ENCODE assay signal across 13 cellular contexts in the genomic region with DNA sequence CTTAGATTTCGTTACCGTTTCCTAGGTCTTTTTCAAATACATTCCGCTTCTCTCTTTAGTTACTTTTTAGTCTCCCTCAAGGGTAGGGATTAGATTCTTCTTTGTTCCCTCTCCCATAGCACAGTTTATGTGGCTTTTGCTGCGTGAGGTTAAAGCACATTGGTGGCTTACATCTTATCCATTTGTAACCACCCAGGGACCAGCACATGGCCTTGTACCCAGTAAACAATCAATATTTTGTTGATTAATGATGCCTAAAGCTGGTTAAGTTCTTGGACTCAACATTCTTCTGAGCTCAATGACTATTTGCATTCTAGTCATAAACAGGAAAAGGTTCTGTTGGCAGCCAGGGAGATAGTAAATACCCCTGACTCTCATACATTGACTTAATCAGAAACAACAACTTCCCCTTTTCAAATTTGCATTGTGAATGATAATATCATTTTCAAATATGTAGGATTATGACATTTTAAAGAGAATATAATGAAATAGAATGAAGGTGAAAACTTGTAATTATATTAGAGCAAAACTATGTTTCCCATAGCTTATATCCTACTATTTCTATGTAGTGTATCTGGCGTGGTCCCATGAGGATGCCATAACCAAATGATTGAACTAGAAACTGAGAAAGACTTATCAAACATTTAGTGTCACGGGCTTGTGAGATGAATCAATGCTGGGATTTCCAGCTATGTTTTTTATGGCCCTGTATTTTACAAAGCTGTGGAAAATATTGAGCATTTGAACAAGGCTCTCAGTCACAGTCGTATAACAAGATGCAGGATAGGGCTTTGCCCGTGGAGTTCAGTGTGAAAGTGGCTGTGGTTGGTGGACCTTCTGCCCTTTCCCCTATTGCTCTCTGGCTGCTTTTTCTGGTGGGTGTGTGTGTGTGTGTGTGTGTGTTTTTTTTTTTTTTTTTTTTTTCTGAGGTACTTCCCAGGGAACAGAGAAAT.
A peak's percentile ranks its signal among the peaks of the same experiment; 100 is the strongest.
DNase-seq lines count a peak whose midpoint lies in the region; ATAC-seq, FAIRE-seq and TF ChIP-seq lines count a peak whose summit lies in the region.
"Had no signal": no experiment of that assay in that cellular context is flagged by ENCODE, and none has a peak within 500 bp of the region (broad histone marks: within the 10 kb centered on the region; RNA-seq: fewer than 3 reads in every experiment).

No MANE protein-coding gene starts in this region.

- no peaks in the 10 kb centered on the region for H3K27me3 ChIP-seq in left lung
- H3K27me3 ChIP-seq in breast epithelium: no peaks in the 10 kb centered on the region
- H3K27me3 ChIP-seq: transverse colon had no signal

- no peak overlapping the region for H3K27ac Mint-ChIP-seq in T-helper 2 cell treated with Interferon-gamma antibody and Interleukin-4, amounts not matched to agents 5 μg/mL and 100 μg/mL, for 36 hours
- H3K27ac Mint-ChIP-seq: CD8-positive, alpha-beta T cell had no signal

- TF ChIP-seq CTCF in GM10266 (IDR thresholded peaks at IDR 0.05; ENCODE audit: control insufficient read depth, insufficient read depth, low read depth, missing control alignments) (no peak), left lung (IDR thresholded peaks at IDR 0.05) (no peak), breast epithelium (IDR thresholded peaks at IDR 0.05) (no peak)

- no peaks in the 10 kb centered on the region for H3K36me3 Mint-ChIP-seq in T-helper 2 cell treated with Interferon-gamma antibody and Interleukin-4, amounts not matched to agents 5 μg/mL and 100 μg/mL, for 36 hours (ENCODE audit: low read depth)
- H3K36me3 Mint-ChIP-seq: CD8-positive, alpha-beta T cell had no signal

- H3K36me3 ChIP-seq in left lung (no peaks in the 10 kb centered on the region), breast epithelium (no peaks in the 10 kb centered on the region)
- H3K36me3 ChIP-seq: transverse colon had no signal

- H3K27me3 Mint-ChIP-seq in T-helper 2 cell treated with Interferon-gamma antibody and Interleukin-4, amounts not matched to agents 5 μg/mL and 100 μg/mL, for 36 hours (ENCODE audit: low read depth): peaks cover 14% of the 10 kb centered on the region

- no peak for TF ChIP-seq POLR2A in breast epithelium (IDR thresholded peaks at IDR 0.05)

- H3K9me3 ChIP-seq in left lung: no peaks in the 10 kb centered on the region
- peaks cover 0 to 8% of the 10 kb centered on the region in 2 donors for H3K9me3 ChIP-seq in breast epithelium

- H3K9me3 Mint-ChIP-seq in T-helper 2 cell treated with Interferon-gamma antibody and Interleukin-4, amounts not matched to agents 5 μg/mL and 100 μg/mL, for 36 hours: peaks cover 4% of the 10 kb centered on the region

- intact Hi-C loops in left lung (cut with DNase I): no loop called here
- intact Hi-C loops in breast epithelium (cut with DNase I; ENCODE audit: low total_unique reads): no loop called here

- no peak overlapping the region for H3K4me3 Mint-ChIP-seq in T-helper 2 cell treated with Interferon-gamma antibody and Interleukin-4, amounts not matched to agents 5 μg/mL and 100 μg/mL, for 36 hours
- H3K4me3 Mint-ChIP-seq: CD8-positive, alpha-beta T cell had no signal

- peak; percentile 96 for FAIRE-seq in GM19239 (lab: Jason Lieb, UNC)

- H3K4me3 ChIP-seq in left lung (no peak overlapping the region), breast epithelium (no peak overlapping the region)
- H3K4me3 ChIP-seq: transverse colon had no signal

- peaks cover 9% of the 10 kb centered on the region for H3K4me1 Mint-ChIP-seq in T-helper 2 cell treated with Interferon-gamma antibody and Interleukin-4, amounts not matched to agents 5 μg/mL and 100 μg/mL, for 36 hours (ENCODE audit: low read depth)

- ATAC-seq in HG02885 (IDR thresholded peaks at IDR 0.05; ENCODE audit: poor library complexity, unreplicated experiment): peak; percentile 82
- ATAC-seq in left lung: no peak
- ATAC-seq: CD8-positive, alpha-beta T cell; right cardiac atrium had no signal

- H3K27ac ChIP-seq in left lung (no peak overlapping the region), breast epithelium (no peak overlapping the region)
- H3K27ac ChIP-seq: transverse colon, VCaP had no signal

- DNase-seq in GM10266 (ENCODE audit: extremely low spot score): peak; percentile 38
- DNase-seq in GM19239 (ENCODE audit: insufficient read length, low spot score): peak; percentile 22
- peak; percentile 81 for DNase-seq in T-helper 2 cell treated with Interferon-gamma antibody and Interleukin-4, amounts not matched to agents 5 μg/mL and 100 μg/mL, for 36 hours (ENCODE audit: low spot score)
- no peak for DNase-seq in pons (ENCODE audit: low spot score)
- no peak for DNase-seq in occipital lobe (lab: John Stamatoyannopoulos, UW)
- DNase-seq in left lung: no peak
- DNase-seq in breast epithelium (ENCODE audit: low spot score in 2 of 2): no peak
- DNase-seq: CD8-positive, alpha-beta T cell; NCI-H510A treated with DMSO at 0.1 percent for 48 hours; right cardiac atrium; transverse colon had no signal

- H3K4me1 ChIP-seq in left lung (no peaks in the 10 kb centered on the region), breast epithelium (no peaks in the 10 kb centered on the region)

Comparison
In these comparisons a context has a peak if more than half of its experiments do, and no peak if none do; other contexts are left out.
1. DNase-seq: peak in GM10266 (single experiment), GM19239 (single experiment) and T-helper 2 cell treated with Interferon-gamma antibody and Interleukin-4, amounts not matched to agents 5 μg/mL and 100 μg/mL, for 36 hours (single experiment); none in pons (single experiment), occipital lobe (single experiment), left lung (0 of 2) and breast epithelium (0 of 2).